In genomic region chr18:24869285-24869684, GRCh38 we compare ENCODE assay signal across 29 cellular contexts.
"Had no signal": no experiment of that assay in that cellular context is flagged by ENCODE, and none has a peak within 500 bp of the region (broad histone marks: within the 10 kb centered on the region; RNA-seq: fewer than 3 reads in every experiment).

No MANE protein-coding gene starts in this region.

- H3K4me3 ChIP-seq: heart left ventricle, left lung, lower lobe of right lung, mucosa of descending colon, ovary, right lobe of liver, testis, transverse colon, uterus had no signal

- H3K4me1 Mint-ChIP-seq: activated CD4-positive, alpha-beta memory T cell treated with anti-CD3 and anti-CD28 coated beads, Interleukin-2, amount 10 ng/mL, durations not matched to agents 7 days and 5 days; activated CD4-positive, alpha-beta T cell treated with anti-CD3 and anti-CD28 coated beads, Interleukin-2, amount 10 ng/mL, durations not matched to agents 24 days and 14 days; activated T-helper 17 cell treated with anti-CD3 and anti-CD28 coated beads, Interleukin-2, amount 50 U/mL, for 72 hours had no signal

- H3K9me3 Mint-ChIP-seq: activated CD4-positive, alpha-beta memory T cell treated with anti-CD3 and anti-CD28 coated beads, Interleukin-2, amount 10 ng/mL, durations not matched to agents 7 days and 5 days; activated CD4-positive, alpha-beta T cell treated with anti-CD3 and anti-CD28 coated beads, Interleukin-2, amount 10 ng/mL, durations not matched to agents 24 days and 14 days; activated T-cell treated with anti-CD3 and anti-CD28 coated beads, Interleukin-2, amount 50 U/mL, for 4 hours; activated T-helper 17 cell treated with anti-CD3 and anti-CD28 coated beads, Interleukin-2, amount 50 U/mL, for 72 hours had no signal

- H3K4me1 ChIP-seq: foreskin keratinocyte, heart left ventricle, left lung, lower lobe of right lung, right lobe of liver, uterus had no signal

- DNase-seq: activated CD4-positive, alpha-beta memory T cell treated with anti-CD3 and anti-CD28 coated beads, Interleukin-2, amount 10 ng/mL, durations not matched to agents 7 days and 5 days; activated CD4-positive, alpha-beta T cell treated with anti-CD3 and anti-CD28 coated beads, Interleukin-2, amount 10 ng/mL, durations not matched to agents 24 days and 14 days; activated gamma-delta T cell treated with Interleukin-2 at 50 U/mL for 16 hours; activated naive CD4-positive, alpha-beta T cell treated with anti-CD3 and anti-CD28 coated beads, Interleukin-2, amount 50 U/mL, for 16 hours; activated T-cell treated with anti-CD3 and anti-CD28 coated beads, Interleukin-2, amount 50 U/mL, for 4 hours; amygdala; caudate nucleus; cortex of kidney; effector memory CD8-positive, alpha-beta T cell; heart left ventricle; kidney glomerular epithelial cell; left lung; lower lobe of right lung; mucosa of descending colon; ovary; right lobe of liver; stimulated activated CD4-positive, alpha-beta T cell treated with anti-CD3 and anti-CD28 coated beads, Interleukin-12 subunit alpha, Interleukin-12 subunit beta, amount 100 ng/mL, for 4 hours; stimulated activated CD4-positive, alpha-beta T cell treated with anti-CD3 and anti-CD28 coated beads, Interleukin-4, amount 100 ng/mL, for 1 hour; stimulated activated naive CD8-positive, alpha-beta T cell treated with anti-CD3 and anti-CD28 coated beads, Interleukin-15, Interleukin-2, amounts not matched to agents 100 U/mL and 50 U/mL, for 24 hours; T1000; testis; transverse colon; uterus; WERI-Rb-1 had no signal

- H3K27me3 Mint-ChIP-seq: activated CD4-positive, alpha-beta memory T cell treated with anti-CD3 and anti-CD28 coated beads, Interleukin-2, amount 10 ng/mL, durations not matched to agents 7 days and 5 days; activated CD4-positive, alpha-beta T cell treated with anti-CD3 and anti-CD28 coated beads, Interleukin-2, amount 10 ng/mL, durations not matched to agents 24 days and 14 days had no signal

- H3K27ac Mint-ChIP-seq: activated CD4-positive, alpha-beta memory T cell treated with anti-CD3 and anti-CD28 coated beads, Interleukin-2, amount 10 ng/mL, durations not matched to agents 7 days and 5 days; activated CD4-positive, alpha-beta T cell treated with anti-CD3 and anti-CD28 coated beads, Interleukin-2, amount 10 ng/mL, durations not matched to agents 24 days and 14 days; activated T-helper 17 cell treated with anti-CD3 and anti-CD28 coated beads, Interleukin-2, amount 50 U/mL, for 72 hours; effector memory CD8-positive, alpha-beta T cell; natural killer cell treated with Interleukin-12 subunit alpha and Interleukin-12 subunit beta and Interleukin-15 and Interleukin-18, amount 100 ng/mL, for 72 hours; progenitor cell of endocrine pancreas had no signal

- H3K4me3 Mint-ChIP-seq: activated CD4-positive, alpha-beta memory T cell treated with anti-CD3 and anti-CD28 coated beads, Interleukin-2, amount 10 ng/mL, durations not matched to agents 7 days and 5 days; activated CD4-positive, alpha-beta T cell treated with anti-CD3 and anti-CD28 coated beads, Interleukin-2, amount 10 ng/mL, durations not matched to agents 24 days and 14 days; activated T-cell treated with anti-CD3 and anti-CD28 coated beads, Interleukin-2, amount 50 U/mL, for 4 hours; activated T-helper 17 cell treated with anti-CD3 and anti-CD28 coated beads, Interleukin-2, amount 50 U/mL, for 72 hours; effector memory CD8-positive, alpha-beta T cell; natural killer cell treated with Interleukin-12 subunit alpha and Interleukin-12 subunit beta and Interleukin-15 and Interleukin-18, amount 100 ng/mL, for 72 hours had no signal

- H3K36me3 Mint-ChIP-seq: natural killer cell treated with Interleukin-12 subunit alpha and Interleukin-12 subunit beta and Interleukin-15 and Interleukin-18, amount 100 ng/mL, for 72 hours had no signal

- H3K9me3 ChIP-seq: heart left ventricle, left lung, lower lobe of right lung, mucosa of descending colon, neutrophil, ovary, right lobe of liver, testis, transverse colon, uterus had no signal

- H3K27ac ChIP-seq: foreskin keratinocyte, heart left ventricle, left lung, lower lobe of right lung, neutrophil, ovary, right lobe of liver, testis, uterus, WERI-Rb-1 had no signal

- H3K36me3 ChIP-seq: heart left ventricle, left lung, lower lobe of right lung, neutrophil, ovary, right lobe of liver, transverse colon, uterus, WERI-Rb-1 had no signal

- H3K27me3 ChIP-seq: foreskin keratinocyte, heart left ventricle, left lung, neutrophil, ovary, right lobe of liver, testis, transverse colon, uterus had no signal
